Comparison of ENCODE assay signal across 1 cellular context in genomic region chr1:114551400-114551799, GRCh38.
TF ChIP-seq lines count a peak whose summit lies in the region.

No MANE protein-coding gene starts in this region.

TF ChIP-seq in WTC11, 78 proteins besides CTCF, POLR2A, EP300 and RAD21 (continued from another document):
- TF ChIP-seq CREB1 (CRISPR knock-in tag; IDR thresholded peaks at IDR 0.05) (no peak), ZNF532 (CRISPR knock-in tag; IDR thresholded peaks at IDR 0.05; ENCODE audit: borderline replicate concordance) (no peak), ZNF416 (CRISPR knock-in tag; IDR thresholded peaks at IDR 0.05) (no peak), STAT6 (CRISPR knock-in tag; conservative IDR thresholded peaks at IDR 0.05; ENCODE audit: low read depth) (no peak), NFE2L1 (CRISPR knock-in tag; IDR thresholded peaks at IDR 0.05) (no peak), ZNF219 (CRISPR knock-in tag; IDR thresholded peaks at IDR 0.05; ENCODE audit: borderline replicate concordance) (no peak)
